Comparison of ENCODE assay signal across 1 cellular context in the genomic region with DNA sequence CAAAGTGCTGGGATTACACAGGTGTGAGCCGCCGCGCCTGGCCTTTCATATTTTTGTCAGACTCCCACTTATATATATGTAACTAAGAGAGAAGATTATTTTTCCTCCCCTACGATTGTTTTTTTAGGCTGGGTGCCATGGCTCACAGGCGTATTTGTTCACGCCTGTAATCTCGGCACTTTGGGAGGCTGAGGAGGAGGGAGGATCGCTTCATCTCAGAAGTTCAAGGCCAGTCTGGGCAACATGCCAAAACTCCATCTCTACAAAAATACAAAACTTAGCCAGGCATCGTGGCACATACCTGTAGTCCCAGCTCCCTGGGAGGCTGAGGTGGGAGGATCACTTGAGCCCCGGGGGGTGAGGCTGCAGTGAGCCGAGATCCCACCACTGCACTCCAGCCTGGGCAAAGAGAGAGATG.
TF ChIP-seq lines count a peak whose summit lies in the region.

No MANE protein-coding gene starts in this region.

TF ChIP-seq in HEK293, 187 proteins besides CTCF, POLR2A, EP300 and RAD21 (continued from another document and continues in another):
- TF ChIP-seq ZBTB11 (tag by site-specific recombination; conservative IDR thresholded peaks at IDR 0.05; ENCODE audit: low read depth) (no peak), ZSCAN30 (tag by site-specific recombination; IDR thresholded peaks at IDR 0.05) (peak; percentile 68; the same call in 1 of the 2 replicates), ZNF114 (tag by site-specific recombination; IDR thresholded peaks at IDR 0.05) (no peak), ZNF792 (tag by site-specific recombination; IDR thresholded peaks at IDR 0.05) (no peak), KLF1 (tag by site-specific recombination; IDR thresholded peaks at IDR 0.05) (peak; percentile 82), GLIS1 (tag by site-specific recombination; IDR thresholded peaks at IDR 0.05) (peak; percentile 100), ZBTB1 (tag by site-specific recombination; IDR thresholded peaks at IDR 0.05) (no peak), RBAK (tag by site-specific recombination; IDR thresholded peaks at IDR 0.05) (no peak), HIC1 (tag by site-specific recombination; IDR thresholded peaks at IDR 0.05) (peak; percentile 51; the same call in 1 of the 2 replicates), ZNF221 (tag by site-specific recombination; IDR thresholded peaks at IDR 0.05; ENCODE audit: borderline replicate concordance) (no peak), ZNF354C (tag by site-specific recombination; IDR thresholded peaks at IDR 0.05; ENCODE audit: borderline replicate concordance, low read depth) (no peak), ZBTB8A (tag by site-specific recombination; IDR thresholded peaks at IDR 0.05) (peak; percentile 92), ZNF266 (tag by site-specific recombination; IDR thresholded peaks at IDR 0.05; ENCODE audit: low read depth) (no peak), ZXDB (tag by site-specific recombination; IDR thresholded peaks at IDR 0.05) (peak; percentile 83), ZBTB21 (tag by site-specific recombination; IDR thresholded peaks at IDR 0.05) (no peak), ZNF148 (tag by site-specific recombination; IDR thresholded peaks at IDR 0.05; ENCODE audit: borderline replicate concordance) (no peak), ZNF394 (tag by site-specific recombination; IDR thresholded peaks at IDR 0.05; ENCODE audit: borderline replicate concordance) (no peak; the same call in 1 of the 2 replicates), ZNF664 (tag by site-specific recombination; IDR thresholded peaks at IDR 0.05) (no peak), ZNF677 (tag by site-specific recombination; IDR thresholded peaks at IDR 0.05) (no peak), ZNF76 (tag by site-specific recombination; IDR thresholded peaks at IDR 0.05; ENCODE audit: borderline replicate concordance, low read depth) (no peak), ZNF24 (tag by site-specific recombination; IDR thresholded peaks at IDR 0.05) (peak; percentile 81; the same call in 1 of the 2 replicates), ZNF701 (tag by site-specific recombination; IDR thresholded peaks at IDR 0.05) (no peak), ZNF10 (tag by site-specific recombination; IDR thresholded peaks at IDR 0.05) (no peak), ZSCAN18 (tag by site-specific recombination; IDR thresholded peaks at IDR 0.05) (no peak), ZNF274 (IDR thresholded peaks at IDR 0.05; ENCODE audit: low read length) (no peak), ZNF274 (tag by site-specific recombination; IDR thresholded peaks at IDR 0.05; ENCODE audit: borderline replicate concordance) (no peak), GFI1B (tag by site-specific recombination; IDR thresholded peaks at IDR 0.05) (peak; percentile 91), ZNF335 (tag by site-specific recombination; conservative IDR thresholded peaks at IDR 0.05) (no peak; the same call in 1 of the 2 replicates), MZF1 (tag by site-specific recombination; IDR thresholded peaks at IDR 0.05; ENCODE audit: borderline replicate concordance) (peak; percentile 86), ZNF776 (tag by site-specific recombination; IDR thresholded peaks at IDR 0.05; ENCODE audit: borderline replicate concordance) (no peak), ZNF132 (tag by site-specific recombination; IDR thresholded peaks at IDR 0.05; ENCODE audit: borderline replicate concordance) (no peak), HOXC10 (CRISPR knock-in tag; IDR thresholded peaks at IDR 0.05) (no peak), SP7 (tag by site-specific recombination; IDR thresholded peaks at IDR 0.05) (peak; percentile 84), ZNF391 (tag by site-specific recombination; IDR thresholded peaks at IDR 0.05; ENCODE audit: borderline replicate concordance, low read depth) (no peak), ZNF473 (tag by site-specific recombination; IDR thresholded peaks at IDR 0.05) (no peak), BCL11A (tag by site-specific recombination; IDR thresholded peaks at IDR 0.05; ENCODE audit: low read depth) (no peak), WT1 (tag by site-specific recombination; IDR thresholded peaks at IDR 0.05) (peak; percentile 100)
- TF ChIP-seq, protein P1, sequence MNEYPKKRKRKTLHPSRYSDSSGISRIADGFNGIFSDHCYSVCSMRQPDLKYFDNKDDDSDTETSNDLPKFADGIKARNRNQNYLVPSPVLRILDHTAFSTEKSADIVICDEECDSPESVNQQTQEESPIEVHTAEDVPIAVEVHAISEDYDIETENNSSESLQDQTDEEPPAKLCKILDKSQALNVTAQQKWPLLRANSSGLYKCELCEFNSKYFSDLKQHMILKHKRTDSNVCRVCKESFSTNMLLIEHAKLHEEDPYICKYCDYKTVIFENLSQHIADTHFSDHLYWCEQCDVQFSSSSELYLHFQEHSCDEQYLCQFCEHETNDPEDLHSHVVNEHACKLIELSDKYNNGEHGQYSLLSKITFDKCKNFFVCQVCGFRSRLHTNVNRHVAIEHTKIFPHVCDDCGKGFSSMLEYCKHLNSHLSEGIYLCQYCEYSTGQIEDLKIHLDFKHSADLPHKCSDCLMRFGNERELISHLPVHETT (tag by site-specific recombination; IDR thresholded peaks at IDR 0.05) = 0 out of 2 replicates have a peak, but pooled peaks have one; percentile 12
- TF ChIP-seq, protein P2, sequence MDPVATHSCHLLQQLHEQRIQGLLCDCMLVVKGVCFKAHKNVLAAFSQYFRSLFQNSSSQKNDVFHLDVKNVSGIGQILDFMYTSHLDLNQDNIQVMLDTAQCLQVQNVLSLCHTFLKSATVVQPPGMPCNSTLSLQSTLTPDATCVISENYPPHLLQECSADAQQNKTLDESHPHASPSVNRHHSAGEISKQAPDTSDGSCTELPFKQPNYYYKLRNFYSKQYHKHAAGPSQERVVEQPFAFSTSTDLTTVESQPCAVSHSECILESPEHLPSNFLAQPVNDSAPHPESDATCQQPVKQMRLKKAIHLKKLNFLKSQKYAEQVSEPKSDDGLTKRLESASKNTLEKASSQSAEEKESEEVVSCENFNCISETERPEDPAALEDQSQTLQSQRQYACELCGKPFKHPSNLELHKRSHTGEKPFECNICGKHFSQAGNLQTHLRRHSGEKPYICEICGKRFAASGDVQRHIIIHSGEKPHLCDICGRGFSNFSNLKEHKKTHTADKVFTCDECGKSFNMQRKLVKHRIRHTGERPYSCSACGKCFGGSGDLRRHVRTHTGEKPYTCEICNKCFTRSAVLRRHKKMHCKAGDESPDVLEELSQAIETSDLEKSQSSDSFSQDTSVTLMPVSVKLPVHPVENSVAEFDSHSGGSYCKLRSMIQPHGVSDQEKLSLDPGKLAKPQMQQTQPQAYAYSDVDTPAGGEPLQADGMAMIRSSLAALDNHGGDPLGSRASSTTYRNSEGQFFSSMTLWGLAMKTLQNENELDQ (tag by site-specific recombination; IDR thresholded peaks at IDR 0.05; ENCODE audit: low read depth) = no peak
- TF ChIP-seq, protein P3, sequence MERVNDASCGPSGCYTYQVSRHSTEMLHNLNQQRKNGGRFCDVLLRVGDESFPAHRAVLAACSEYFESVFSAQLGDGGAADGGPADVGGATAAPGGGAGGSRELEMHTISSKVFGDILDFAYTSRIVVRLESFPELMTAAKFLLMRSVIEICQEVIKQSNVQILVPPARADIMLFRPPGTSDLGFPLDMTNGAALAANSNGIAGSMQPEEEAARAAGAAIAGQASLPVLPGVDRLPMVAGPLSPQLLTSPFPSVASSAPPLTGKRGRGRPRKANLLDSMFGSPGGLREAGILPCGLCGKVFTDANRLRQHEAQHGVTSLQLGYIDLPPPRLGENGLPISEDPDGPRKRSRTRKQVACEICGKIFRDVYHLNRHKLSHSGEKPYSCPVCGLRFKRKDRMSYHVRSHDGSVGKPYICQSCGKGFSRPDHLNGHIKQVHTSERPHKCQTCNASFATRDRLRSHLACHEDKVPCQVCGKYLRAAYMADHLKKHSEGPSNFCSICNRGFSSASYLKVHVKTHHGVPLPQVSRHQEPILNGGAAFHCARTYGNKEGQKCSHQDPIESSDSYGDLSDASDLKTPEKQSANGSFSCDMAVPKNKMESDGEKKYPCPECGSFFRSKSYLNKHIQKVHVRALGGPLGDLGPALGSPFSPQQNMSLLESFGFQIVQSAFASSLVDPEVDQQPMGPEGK (tag by site-specific recombination; IDR thresholded peaks at IDR 0.05) = peak; percentile 63; the same call in 1 of the 2 replicates
- TF ChIP-seq, protein P4, sequence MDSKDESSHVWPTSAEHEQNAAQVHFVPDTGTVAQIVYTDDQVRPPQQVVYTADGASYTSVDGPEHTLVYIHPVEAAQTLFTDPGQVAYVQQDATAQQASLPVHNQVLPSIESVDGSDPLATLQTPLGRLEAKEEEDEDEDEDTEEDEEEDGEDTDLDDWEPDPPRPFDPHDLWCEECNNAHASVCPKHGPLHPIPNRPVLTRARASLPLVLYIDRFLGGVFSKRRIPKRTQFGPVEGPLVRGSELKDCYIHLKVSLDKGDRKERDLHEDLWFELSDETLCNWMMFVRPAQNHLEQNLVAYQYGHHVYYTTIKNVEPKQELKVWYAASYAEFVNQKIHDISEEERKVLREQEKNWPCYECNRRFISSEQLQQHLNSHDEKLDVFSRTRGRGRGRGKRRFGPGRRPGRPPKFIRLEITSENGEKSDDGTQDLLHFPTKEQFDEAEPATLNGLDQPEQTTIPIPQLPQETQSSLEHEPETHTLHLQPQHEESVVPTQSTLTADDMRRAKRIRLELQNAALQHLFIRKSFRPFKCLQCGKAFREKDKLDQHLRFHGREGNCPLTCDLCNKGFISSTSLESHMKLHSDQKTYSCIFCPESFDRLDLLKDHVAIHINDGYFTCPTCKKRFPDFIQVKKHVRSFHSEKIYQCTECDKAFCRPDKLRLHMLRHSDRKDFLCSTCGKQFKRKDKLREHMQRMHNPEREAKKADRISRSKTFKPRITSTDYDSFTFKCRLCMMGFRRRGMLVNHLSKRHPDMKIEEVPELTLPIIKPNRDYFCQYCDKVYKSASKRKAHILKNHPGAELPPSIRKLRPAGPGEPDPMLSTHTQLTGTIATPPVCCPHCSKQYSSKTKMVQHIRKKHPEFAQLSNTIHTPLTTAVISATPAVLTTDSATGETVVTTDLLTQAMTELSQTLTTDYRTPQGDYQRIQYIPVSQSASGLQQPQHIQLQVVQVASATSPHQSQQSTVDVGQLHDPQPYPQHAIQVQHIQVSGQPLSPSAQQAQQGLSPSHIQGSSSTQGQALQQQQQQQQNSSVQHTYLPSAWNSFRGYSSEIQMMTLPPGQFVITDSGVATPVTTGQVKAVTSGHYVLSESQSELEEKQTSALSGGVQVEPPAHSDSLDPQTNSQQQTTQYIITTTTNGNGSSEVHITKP (tag by site-specific recombination; IDR thresholded peaks at IDR 0.05) = peak; percentile 83
